9 cellular contexts compared by ENCODE assay signal in genomic region chr13:98975822-98976261, GRCh38. TPM values are rescaled to one million over a fixed set of nuclear protein-coding genes. Genes with fewer than 3 reads are reported as not detected.
DNase-seq lines count a peak whose midpoint lies in the region; ATAC-seq, FAIRE-seq and TF ChIP-seq lines count a peak whose summit lies in the region.
"Had no signal": no experiment of that assay in that cellular context is flagged by ENCODE, and none has a peak within 500 bp of the region (broad histone marks: within the 10 kb centered on the region; RNA-seq: fewer than 3 reads in every experiment).

No MANE protein-coding gene starts in this region.

- peak; percentile 56 for DNase-seq in HT-29 (ENCODE audit: low spot score)
- DNase-seq in OCI-M1 (lab: John Stamatoyannopoulos, UW): peak; percentile 66
- peak; percentile 43 for DNase-seq in fibroblast of pulmonary artery (ENCODE audit: low read depth)
- DNase-seq in skeletal muscle cell (ENCODE audit: low read depth): no peak
- DNase-seq in NCI-H128 (lab: John Stamatoyannopoulos, UW; ENCODE audit: unreplicated experiment): no peak
- DNase-seq in Ammon's horn (ENCODE audit: low spot score): no peak
- DNase-seq in frontal cortex (ENCODE audit: low spot score in 2 of 2): no peak
- DNase-seq: central memory CD4-positive, alpha-beta T cell had no signal

- no peak for ATAC-seq in HG02870 (IDR thresholded peaks at IDR 0.05; ENCODE audit: unreplicated experiment)

- FAIRE-seq in frontal cortex (lab: Jason Lieb, UNC): no peak

- H3K4me3 ChIP-seq in fibroblast of pulmonary artery (replicated peaks; ENCODE audit: low read depth, low read length) (peak overlapping the region; percentile 57), skeletal muscle cell (ENCODE audit: low read depth, low read length) (peak overlapping the region; percentile 27)

- TF ChIP-seq CTCF in fibroblast of pulmonary artery (IDR thresholded peaks at IDR 0.05; ENCODE audit: low read length, missing control alignments): no peak

RNA-seq across cellular contexts. Expression of gene DOCK9, which starts 2.0 kb away (rescaled TPM):
- 44.2 and 51.0 TPM in 2 replicates for total RNA-seq in HT-29 (2014; rRNA removed; shearing (Covaris generic))
- total RNA-seq in frontal cortex: 162 TPM

Comparison
In these comparisons a context has a peak if more than half of its experiments do, and no peak if none do; other contexts are left out.
1. DNase-seq: peak in HT-29 (single experiment), OCI-M1 (single experiment) and fibroblast of pulmonary artery (single experiment); none in skeletal muscle cell (single experiment), NCI-H128 (single experiment), Ammon's horn (single experiment) and frontal cortex (0 of 2).